Comparison of ENCODE assay signal across 17 cellular contexts in genomic region chr20:13613917-13614316, GRCh38.
"Had no signal": no experiment of that assay in that cellular context is flagged by ENCODE, and none has a peak within 500 bp of the region (broad histone marks: within the 10 kb centered on the region; RNA-seq: fewer than 3 reads in every experiment).

No MANE protein-coding gene starts in this region.

- H3K27ac Mint-ChIP-seq: brain; natural killer cell treated with Interleukin-12 subunit alpha and Interleukin-12 subunit beta and Interleukin-15 and Interleukin-18, amount 100 ng/mL, for 72 hours; progenitor cell of endocrine pancreas; type B pancreatic cell had no signal

- DNase-seq: activated CD4-positive, alpha-beta T cell treated with anti-CD3 and anti-CD28 coated beads for 1 hour; activated CD4-positive, alpha-beta T cell treated with anti-CD3 and anti-CD28 coated beads, Interleukin-2, amount 50 U/mL, for 48 hours; activated naive CD4-positive, alpha-beta T cell treated with anti-CD3 and anti-CD28 coated beads, Interleukin-2, amount 50 U/mL, for 16 hours; adrenal gland; cortex of kidney; effector CD4-positive, alpha-beta T cell; islet precursor cell; left lung; mesendoderm; nucleus accumbens; stimulated activated naive CD8-positive, alpha-beta T cell treated with anti-CD3 and anti-CD28 coated beads, Interleukin-15, Interleukin-2, amounts not matched to agents 100 U/mL and 50 U/mL, for 24 hours; T-helper 1 cell had no signal

- ATAC-seq: left lung; natural killer cell treated with Interleukin-12 subunit alpha and Interleukin-12 subunit beta and Interleukin-15 and Interleukin-18, amount 100 ng/mL, for 72 hours; stimulated activated naive CD8-positive, alpha-beta T cell treated with anti-CD3 and anti-CD28 coated beads, Interleukin-15, Interleukin-2, amounts not matched to agents 100 U/mL and 50 U/mL, for 24 hours had no signal

- H3K27me3 Mint-ChIP-seq: brain; central memory CD8-positive, alpha-beta T cell; natural killer cell treated with Interleukin-12 subunit alpha and Interleukin-12 subunit beta and Interleukin-15 and Interleukin-18, amount 100 ng/mL, for 72 hours; progenitor cell of endocrine pancreas; type B pancreatic cell had no signal

- H3K4me1 Mint-ChIP-seq: central memory CD8-positive, alpha-beta T cell had no signal

- H3K4me3 Mint-ChIP-seq: brain; central memory CD8-positive, alpha-beta T cell; natural killer cell treated with Interleukin-12 subunit alpha and Interleukin-12 subunit beta and Interleukin-15 and Interleukin-18, amount 100 ng/mL, for 72 hours; type B pancreatic cell had no signal

- H3K9me3 Mint-ChIP-seq: brain; central memory CD8-positive, alpha-beta T cell; natural killer cell treated with Interleukin-12 subunit alpha and Interleukin-12 subunit beta and Interleukin-15 and Interleukin-18, amount 100 ng/mL, for 72 hours; type B pancreatic cell had no signal
